9 cellular contexts compared by ENCODE assay signal in genomic region chr1:185497177-185497576, GRCh38.
"Had no signal": no experiment of that assay in that cellular context is flagged by ENCODE, and none has a peak within 500 bp of the region (broad histone marks: within the 10 kb centered on the region; RNA-seq: fewer than 3 reads in every experiment).

No MANE protein-coding gene starts in this region.

- H3K4me2 ChIP-seq: GM23338 had no signal

- FAIRE-seq: H1, H54, HepG2 had no signal

- DNase-seq: H9, HCEC 1CT, HFFc6, KG1 had no signal

- ATAC-seq: GM23338, HepG2 had no signal

- H3K27ac ChIP-seq: HL-60 had no signal

- H2AFZ ChIP-seq: GM23338 had no signal

- H3K4me3 ChIP-seq: GM23338 had no signal
